ENCODE assay signal across 26 cellular contexts in genomic region chr2:161745866-161746614, GRCh38.
DNase-seq lines count a peak whose midpoint lies in the region; ATAC-seq and TF ChIP-seq lines count a peak whose summit lies in the region.
"Had no signal": no experiment of that assay in that cellular context is flagged by ENCODE, and none has a peak within 500 bp of the region (broad histone marks: within the 10 kb centered on the region; RNA-seq: fewer than 3 reads in every experiment).

No MANE protein-coding gene starts in this region.

- H3K9ac ChIP-seq in PC-3 (ENCODE audit: low read length): no peak overlapping the region

- TF ChIP-seq CTCF in PC-3 (conservative IDR thresholded peaks at IDR 0.05; ENCODE audit: low read depth, low read length) (no peak), body of pancreas (IDR thresholded peaks at IDR 0.05) (no peak)

- DNase-seq in COLO668 (lab: John Stamatoyannopoulos, UW; ENCODE audit: unreplicated experiment): peak; percentile 65
- peak; percentile 32 for DNase-seq in MG63
- DNase-seq in PC-3: peak; percentile 78
- DNase-seq in epithelial cell of prostate (ENCODE audit: low read depth, low spot score): peak; percentile 12
- DNase-seq in NCI-H2107 (lab: John Stamatoyannopoulos, UW): no peak
- no peak for DNase-seq in body of pancreas
- no peak for DNase-seq in activated gamma-delta T cell treated with Interleukin-2 at 50 U/mL for 16 hours
- no peak for DNase-seq in NCI-H1930 (lab: John Stamatoyannopoulos, UW)
- DNase-seq: activated CD4-positive, alpha-beta T cell treated with anti-CD3 and anti-CD28 coated beads, Interleukin-2, amount 10 ng/mL, durations not matched to agents 7 days and 5 days; activated naive CD4-positive, alpha-beta T cell; activated naive CD8-positive, alpha-beta T cell treated with anti-CD3 and anti-CD28 coated beads, Interleukin-2, amount 50 U/mL, for 24 hours; activated T-cell treated with anti-CD3 and anti-CD28 coated beads, Interleukin-2, amount 50 U/mL, for 4 hours; central memory CD4-positive, alpha-beta T cell; esophagus squamous epithelium; foreskin keratinocyte; HCEC 1CT; heart right ventricle; IMR-90; MV-4-11; NCI-H1436; psoas muscle; sigmoid colon; stimulated activated CD4-positive, alpha-beta T cell treated with anti-CD3 and anti-CD28 coated beads, Interleukin-12 subunit alpha, Interleukin-12 subunit beta, amount 100 ng/mL, for 4 hours; stimulated activated CD4-positive, alpha-beta T cell treated with anti-CD3 and anti-CD28 coated beads, Interleukin-2, amount 100 ng/mL, for 48 hours; thyroid gland had no signal

- no peaks in the 10 kb centered on the region; the same call in 1 of the 2 replicates for H3K36me3 ChIP-seq in MG63
- no peaks in the 10 kb centered on the region for H3K36me3 ChIP-seq in PC-3 (ENCODE audit: low read depth, low read length)
- H3K36me3 ChIP-seq in body of pancreas (replicated peaks in 1 of 2; ENCODE audit: insufficient read depth in 1 of 2, low read depth in 2 of 2): no peaks in the 10 kb centered on the region
- H3K36me3 ChIP-seq: esophagus squamous epithelium, heart right ventricle, sigmoid colon, thyroid gland had no signal

- H3K79me2 ChIP-seq in PC-3 (ENCODE audit: low read length): no peaks in the 10 kb centered on the region

- POLR2A ChIA-PET in PC-3 (lab: Charles Lee; ENCODE audit: unreplicated experiment): no interaction called here

- H3K27ac ChIP-seq in PC-3 (ENCODE audit: low read length) (peak overlapping the region; percentile 82), epithelial cell of prostate (no peak overlapping the region), body of pancreas (no peak overlapping the region)
- H3K27ac ChIP-seq: esophagus squamous epithelium, foreskin keratinocyte, heart right ventricle, psoas muscle, sigmoid colon, thyroid gland had no signal

- H3F3A ChIP-seq in PC-3 (ENCODE audit: low read length, unreplicated experiment): no peaks in the 10 kb centered on the region

- H3K4me1 ChIP-seq in PC-3 (ENCODE audit: insufficient read depth, low read length): peaks cover 23% of the 10 kb centered on the region
- H3K4me1 ChIP-seq in body of pancreas: no peaks in the 10 kb centered on the region
- H3K4me1 ChIP-seq: esophagus squamous epithelium, foreskin keratinocyte, heart right ventricle, psoas muscle, thyroid gland had no signal

- 50 to 53% methylated on average over 5 of the region's 5 CpGs for WGBS in body of pancreas, 2 donors

- 0 out of 2 replicates have a peak overlapping the region, but pooled peaks have one; percentile 10 for H2AFZ ChIP-seq in PC-3 (ENCODE audit: low read length)

- H3K9me3 ChIP-seq in MG63: no peaks in the 10 kb centered on the region
- no peaks in the 10 kb centered on the region for H3K9me3 ChIP-seq in PC-3 (ENCODE audit: low read length)
- no peaks in the 10 kb centered on the region for H3K9me3 ChIP-seq in body of pancreas
- H3K9me3 ChIP-seq: sigmoid colon, thyroid gland had no signal

- H3K4me2 ChIP-seq in PC-3 (ENCODE audit: low read length): peak overlapping the region; percentile 25

- TF ChIP-seq POLR2A in body of pancreas (IDR thresholded peaks at IDR 0.05): no peak

- H3K9me2 ChIP-seq in PC-3 (replicated peaks; ENCODE audit: low read length): no peaks in the 10 kb centered on the region

- no TSS peak for BruUV-seq in PC-3 (replicated peaks; lab: Mats Ljungman, UMichigan)

- no peaks in the 10 kb centered on the region for H3K27me3 ChIP-seq in MG63
- no peaks in the 10 kb centered on the region for H3K27me3 ChIP-seq in PC-3 (ENCODE audit: low read length)
- H3K27me3 ChIP-seq in body of pancreas: no peaks in the 10 kb centered on the region
- H3K27me3 ChIP-seq: esophagus squamous epithelium, foreskin keratinocyte, heart right ventricle, sigmoid colon, thyroid gland had no signal

- CTCF ChIA-PET in PC-3 (lab: Charles Lee): no interaction called here

- ATAC-seq in PC-3 (peak; percentile 95), body of pancreas (no peak)
- ATAC-seq: activated naive CD8-positive, alpha-beta T cell treated with anti-CD3 and anti-CD28 coated beads, Interleukin-2, amount 50 U/mL, for 24 hours; activated T-cell treated with anti-CD3 and anti-CD28 coated beads, Interleukin-2, amount 50 U/mL, for 4 hours; foreskin keratinocyte; heart right ventricle; psoas muscle had no signal

- H3K4me3 ChIP-seq in MG63 (no peak overlapping the region), PC-3 (ENCODE audit: low read length) (no peak overlapping the region), body of pancreas (no peak overlapping the region)
- H3K4me3 ChIP-seq: esophagus squamous epithelium, heart right ventricle, lung, psoas muscle, sigmoid colon, thyroid gland had no signal

- intact Hi-C loops in PC-3 (cut with micrococcal nuclease) (no loop called here), body of pancreas (cut with DNase I) (no loop called here)

- H4K20me1 ChIP-seq in PC-3 (ENCODE audit: low read length): no peaks in the 10 kb centered on the region

Comparison
In these comparisons a context has a peak if more than half of its experiments do, and no peak if none do; other contexts are left out.
1. DNase-seq: peak in COLO668 (single experiment), MG63 (single experiment), PC-3 (single experiment) and epithelial cell of prostate (single experiment); none in NCI-H2107 (single experiment), body of pancreas (0 of 4), activated gamma-delta T cell treated with Interleukin-2 at 50 U/mL for 16 hours (single experiment) and NCI-H1930 (0 of 2).